In genomic region chr12:104609083-104609844, GRCh38 we compare ENCODE assay signal across 21 cellular contexts.
A peak's percentile ranks its signal among the peaks of the same experiment; 100 is the strongest.
DNase-seq lines count a peak whose midpoint lies in the region; ATAC-seq and FAIRE-seq lines count a peak whose summit lies in the region.
"Had no signal": no experiment of that assay in that cellular context is flagged by ENCODE, and none has a peak within 500 bp of the region (broad histone marks: within the 10 kb centered on the region; RNA-seq: fewer than 3 reads in every experiment).

No MANE protein-coding gene starts in this region.

- H3K9me3 Mint-ChIP-seq in CD4-positive, CD25-positive, alpha-beta regulatory T cell, result no peaks in the 10 kb centered on the region
- peaks cover 0 to 7% (median 2%) of the 10 kb centered on the region in 7 donors for H3K9me3 Mint-ChIP-seq in naive B cell
- H3K9me3 Mint-ChIP-seq: neural crest cell had no signal

- no peak overlapping the region for H3K4me3 ChIP-seq in CD4-positive, CD25-positive, alpha-beta regulatory T cell (ENCODE audit: low read depth, low read length)
- H3K4me3 ChIP-seq: dorsolateral prefrontal cortex, esophagus muscularis mucosa, stomach, uterus had no signal

- FAIRE-seq in RCC 7860 (lab: Jason Lieb, UNC), result no peak
- FAIRE-seq: keratinocyte had no signal

- no peaks in the 10 kb centered on the region for H3K9me3 ChIP-seq in CD4-positive, CD25-positive, alpha-beta regulatory T cell (ENCODE audit: control insufficient read depth in 2 of 2, low read length in 2 of 2)
- H3K9me3 ChIP-seq: esophagus muscularis mucosa, stomach, uterus had no signal

- no peaks in the 10 kb centered on the region for H3K27me3 ChIP-seq in CD4-positive, CD25-positive, alpha-beta regulatory T cell (ENCODE audit: control insufficient read depth, insufficient read depth, low read length)
- H3K27me3 ChIP-seq: dorsolateral prefrontal cortex, esophagus muscularis mucosa, stomach, uterus had no signal

- no peak for DNase-seq in CD4-positive, CD25-positive, alpha-beta regulatory T cell
- peak; percentile 97 for DNase-seq in NCI-H1105 treated with DMSO at 0.1 percent for 48 hours (lab: John Stamatoyannopoulos, UW)
- peak; percentile 96 for DNase-seq in NCI-H82 (lab: John Stamatoyannopoulos, UW)
- no peak for DNase-seq in naive B cell
- no peak for DNase-seq in midbrain (lab: John Stamatoyannopoulos, UW)
- DNase-seq in activated CD4-positive, alpha-beta T cell treated with anti-CD3 and anti-CD28 coated beads for 48 hours, result no peak
- no peak for DNase-seq in RCC 7860 (ENCODE audit: low spot score)
- DNase-seq: Calu3, dorsolateral prefrontal cortex, GOT3, IMR-90, mammary epithelial cell, NCI-H2081 treated with DMSO at 0.1 percent for 48 hours, stomach, T-helper 17 cell, uterus had no signal

- no peaks in the 10 kb centered on the region for H3K27me3 Mint-ChIP-seq in CD4-positive, CD25-positive, alpha-beta regulatory T cell
- no peaks in the 10 kb centered on the region for H3K27me3 Mint-ChIP-seq in naive B cell
- H3K27me3 Mint-ChIP-seq: T-helper 17 cell had no signal

- no peak overlapping the region for H3K4me3 Mint-ChIP-seq in CD4-positive, CD25-positive, alpha-beta regulatory T cell
- no peak overlapping the region for H3K4me3 Mint-ChIP-seq in naive B cell
- H3K4me3 Mint-ChIP-seq: neural crest cell, T-helper 17 cell, WTC11 had no signal

- H3K36me3 ChIP-seq in CD4-positive, CD25-positive, alpha-beta regulatory T cell (ENCODE audit: control insufficient read depth, insufficient read depth, low read length), result peaks cover 17% of the 10 kb centered on the region
- H3K36me3 ChIP-seq: esophagus muscularis mucosa, stomach, uterus had no signal

- peaks cover 41 to 85% (median 61%) of the 10 kb centered on the region in 4 donors for H3K4me1 Mint-ChIP-seq in CD4-positive, CD25-positive, alpha-beta regulatory T cell
- peaks cover 60 to 74% (median 61%) of the 10 kb centered on the region in 3 donors for H3K4me1 Mint-ChIP-seq in naive B cell

- H3K36me3 Mint-ChIP-seq in CD4-positive, CD25-positive, alpha-beta regulatory T cell, result peaks cover 28% of the 10 kb centered on the region
- peaks cover 24 to 25% of the 10 kb centered on the region in 2 donors for H3K36me3 Mint-ChIP-seq in naive B cell

- ATAC-seq in CD4-positive, CD25-positive, alpha-beta regulatory T cell (ENCODE audit: low read depth in 2 of 2), result no peak
- no peak for ATAC-seq in naive B cell (ENCODE audit: low read depth in 2 of 2)
- no peak for ATAC-seq in esophagus mucosa
- ATAC-seq: T-helper 17 cell, WTC11 had no signal

- peak overlapping the region in 2 of 3 donors; percentile 73 to 74 for H3K27ac Mint-ChIP-seq in CD4-positive, CD25-positive, alpha-beta regulatory T cell
- peak overlapping the region in 4 of 6 donors; percentile 18 to 66 (median 30) for H3K27ac Mint-ChIP-seq in naive B cell
- H3K27ac Mint-ChIP-seq: WTC11 had no signal

- no peak overlapping the region for H3K27ac ChIP-seq in CD4-positive, CD25-positive, alpha-beta regulatory T cell (ENCODE audit: insufficient read depth, low read length, poor library complexity, severe bottlenecking)
- H3K27ac ChIP-seq: dorsolateral prefrontal cortex, esophagus muscularis mucosa, stomach, uterus had no signal

- peaks cover 17% of the 10 kb centered on the region for H3K4me1 ChIP-seq in CD4-positive, CD25-positive, alpha-beta regulatory T cell (ENCODE audit: control insufficient read depth, insufficient read depth, low read length, poor library complexity, severe bottlenecking)
- H3K4me1 ChIP-seq: uterus had no signal

Comparison
In these comparisons a context has a peak if more than half of its experiments do, and no peak if none do; other contexts are left out.
1. DNase-seq: peak in NCI-H1105 treated with DMSO at 0.1 percent for 48 hours (single experiment) and NCI-H82 (single experiment); none in CD4-positive, CD25-positive, alpha-beta regulatory T cell (0 of 3), naive B cell (single experiment), midbrain (single experiment), activated CD4-positive, alpha-beta T cell treated with anti-CD3 and anti-CD28 coated beads for 48 hours (single experiment) and RCC 7860 (single experiment).